ENCODE assay signal across 10 cellular contexts in the genomic region with DNA sequence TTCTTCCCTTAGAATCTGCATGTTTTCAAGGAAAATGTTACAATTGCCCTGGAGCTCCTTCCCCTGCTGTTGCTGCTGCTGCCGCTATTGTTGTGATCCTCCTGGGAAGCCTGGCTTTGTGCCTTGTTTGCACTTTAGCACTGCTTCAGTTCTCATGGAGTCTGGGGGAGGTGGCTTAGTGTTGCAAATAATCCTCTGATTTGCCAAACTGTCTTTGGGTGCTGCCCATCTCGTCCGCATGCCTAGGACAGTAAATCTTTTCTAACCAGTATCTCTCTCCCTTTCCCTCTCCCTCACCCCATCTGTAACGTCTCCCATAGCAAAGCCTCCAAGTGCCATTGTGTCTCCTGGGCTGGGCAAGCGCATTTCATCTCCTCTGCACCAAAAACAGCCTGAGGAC. TPM values are rescaled to one million over a fixed set of nuclear protein-coding genes. Genes with fewer than 3 reads are reported as not detected.
DNase-seq lines count a peak whose midpoint lies in the region; ATAC-seq and TF ChIP-seq lines count a peak whose summit lies in the region.
"Had no signal": no experiment of that assay in that cellular context is flagged by ENCODE, and none has a peak within 500 bp of the region (broad histone marks: within the 10 kb centered on the region; RNA-seq: fewer than 3 reads in every experiment).

No MANE protein-coding gene starts in this region.

- peaks cover 62% of the 10 kb centered on the region for H3K4me1 Mint-ChIP-seq in brain

- no peaks in the 10 kb centered on the region for H3K36me3 Mint-ChIP-seq in brain

- H3K27me3 Mint-ChIP-seq in brain: peaks cover 2% of the 10 kb centered on the region

- peak overlapping the region in 4 of 5 experiments; percentile 9 to 42 (median 31) for H3K4me3 Mint-ChIP-seq in brain

- no peak for ATAC-seq in HG02759 (IDR thresholded peaks at IDR 0.05; ENCODE audit: unreplicated experiment)
- no peak for ATAC-seq in left lobe of liver

- H3K9me3 Mint-ChIP-seq in brain: no peaks in the 10 kb centered on the region

- peak; percentile 52 for DNase-seq in D341Med (ENCODE audit: low spot score)
- peak; percentile 64 for DNase-seq in NCI-H2029 treated with DMSO at 0.1 percent for 48 hours (lab: John Stamatoyannopoulos, UW)
- peak; percentile 52 for DNase-seq in midbrain (lab: John Stamatoyannopoulos, UW)
- no peak for DNase-seq in GM20000 (ENCODE audit: low spot score)
- DNase-seq in left lobe of liver (ENCODE audit: low spot score): no peak
- DNase-seq in stimulated activated CD4-positive, alpha-beta T cell treated with anti-CD3 and anti-CD28 coated beads, Interleukin-1b, Interleukin-23, amount 100 ng/mL, for 48 hours: no peak
- DNase-seq: DMS53 had no signal

- TF ChIP-seq CTCF in brain (conservative IDR thresholded peaks at IDR 0.05) (no peak), GM20000 (IDR thresholded peaks at IDR 0.05; ENCODE audit: extremely low read depth, missing control alignments) (no peak)

- peak overlapping the region in 4 of 5 experiments; percentile 19 to 80 (median 27) for H3K27ac Mint-ChIP-seq in brain

RNA-seq across cellular contexts. Expression of a gene that starts 30.3 kb away (rescaled TPM):
- polyA plus RNA-seq in brain (ENCODE audit: insufficient read depth, low read depth, low replicate concordance): not detected
- total RNA-seq in left lobe of liver: not detected
- total RNA-seq: activated CD8-positive, alpha-beta memory T cell treated with anti-CD3 and anti-CD28 coated beads for 36 hours had no signal

Comparison
In these comparisons a context has a peak if more than half of its experiments do, and no peak if none do; other contexts are left out.
1. DNase-seq: peak in D341Med (single experiment), NCI-H2029 treated with DMSO at 0.1 percent for 48 hours (single experiment) and midbrain (single experiment); none in GM20000 (single experiment), left lobe of liver (single experiment) and stimulated activated CD4-positive, alpha-beta T cell treated with anti-CD3 and anti-CD28 coated beads, Interleukin-1b, Interleukin-23, amount 100 ng/mL, for 48 hours (single experiment).